2 cellular contexts compared by ENCODE assay signal in the genomic region with DNA sequence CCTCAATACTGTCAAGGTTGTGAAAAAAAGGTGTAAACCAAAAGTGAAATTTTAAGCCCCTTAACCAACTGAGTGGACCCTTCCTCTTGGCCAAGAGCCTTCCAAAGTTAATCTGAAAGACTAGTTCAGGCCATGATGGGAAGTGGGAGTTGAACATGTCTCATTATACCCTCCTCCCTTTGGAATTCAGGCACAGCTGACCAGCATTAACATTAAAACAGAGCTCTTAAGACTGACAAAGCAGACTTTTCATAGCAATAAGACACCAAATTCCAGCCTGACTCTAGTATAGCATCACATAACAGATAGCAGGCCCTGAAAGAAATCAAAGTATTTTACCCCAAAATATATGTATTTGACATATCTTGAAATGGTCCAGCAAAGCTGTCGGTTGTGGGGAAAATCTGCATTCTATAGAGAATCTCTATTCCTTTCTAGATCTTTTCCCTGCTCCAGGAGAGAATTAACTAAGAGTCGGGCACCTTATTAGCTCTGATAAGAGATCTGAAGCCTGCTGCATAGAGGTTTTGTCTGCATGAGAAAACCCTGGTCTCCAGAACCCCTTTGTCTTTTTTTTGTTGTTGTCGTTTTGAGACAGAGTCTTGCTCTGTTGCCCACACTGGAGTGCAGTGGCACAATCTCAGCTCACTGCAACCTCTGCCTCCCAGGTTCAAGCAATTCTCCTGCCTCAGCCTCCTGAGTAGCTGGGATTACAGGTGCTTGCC.
TF ChIP-seq lines count a peak whose summit lies in the region.

No MANE protein-coding gene starts in this region.

TF ChIP-seq in GM23338, 12 proteins besides CTCF, POLR2A, EP300 and RAD21:
- TF ChIP-seq, protein P1, sequence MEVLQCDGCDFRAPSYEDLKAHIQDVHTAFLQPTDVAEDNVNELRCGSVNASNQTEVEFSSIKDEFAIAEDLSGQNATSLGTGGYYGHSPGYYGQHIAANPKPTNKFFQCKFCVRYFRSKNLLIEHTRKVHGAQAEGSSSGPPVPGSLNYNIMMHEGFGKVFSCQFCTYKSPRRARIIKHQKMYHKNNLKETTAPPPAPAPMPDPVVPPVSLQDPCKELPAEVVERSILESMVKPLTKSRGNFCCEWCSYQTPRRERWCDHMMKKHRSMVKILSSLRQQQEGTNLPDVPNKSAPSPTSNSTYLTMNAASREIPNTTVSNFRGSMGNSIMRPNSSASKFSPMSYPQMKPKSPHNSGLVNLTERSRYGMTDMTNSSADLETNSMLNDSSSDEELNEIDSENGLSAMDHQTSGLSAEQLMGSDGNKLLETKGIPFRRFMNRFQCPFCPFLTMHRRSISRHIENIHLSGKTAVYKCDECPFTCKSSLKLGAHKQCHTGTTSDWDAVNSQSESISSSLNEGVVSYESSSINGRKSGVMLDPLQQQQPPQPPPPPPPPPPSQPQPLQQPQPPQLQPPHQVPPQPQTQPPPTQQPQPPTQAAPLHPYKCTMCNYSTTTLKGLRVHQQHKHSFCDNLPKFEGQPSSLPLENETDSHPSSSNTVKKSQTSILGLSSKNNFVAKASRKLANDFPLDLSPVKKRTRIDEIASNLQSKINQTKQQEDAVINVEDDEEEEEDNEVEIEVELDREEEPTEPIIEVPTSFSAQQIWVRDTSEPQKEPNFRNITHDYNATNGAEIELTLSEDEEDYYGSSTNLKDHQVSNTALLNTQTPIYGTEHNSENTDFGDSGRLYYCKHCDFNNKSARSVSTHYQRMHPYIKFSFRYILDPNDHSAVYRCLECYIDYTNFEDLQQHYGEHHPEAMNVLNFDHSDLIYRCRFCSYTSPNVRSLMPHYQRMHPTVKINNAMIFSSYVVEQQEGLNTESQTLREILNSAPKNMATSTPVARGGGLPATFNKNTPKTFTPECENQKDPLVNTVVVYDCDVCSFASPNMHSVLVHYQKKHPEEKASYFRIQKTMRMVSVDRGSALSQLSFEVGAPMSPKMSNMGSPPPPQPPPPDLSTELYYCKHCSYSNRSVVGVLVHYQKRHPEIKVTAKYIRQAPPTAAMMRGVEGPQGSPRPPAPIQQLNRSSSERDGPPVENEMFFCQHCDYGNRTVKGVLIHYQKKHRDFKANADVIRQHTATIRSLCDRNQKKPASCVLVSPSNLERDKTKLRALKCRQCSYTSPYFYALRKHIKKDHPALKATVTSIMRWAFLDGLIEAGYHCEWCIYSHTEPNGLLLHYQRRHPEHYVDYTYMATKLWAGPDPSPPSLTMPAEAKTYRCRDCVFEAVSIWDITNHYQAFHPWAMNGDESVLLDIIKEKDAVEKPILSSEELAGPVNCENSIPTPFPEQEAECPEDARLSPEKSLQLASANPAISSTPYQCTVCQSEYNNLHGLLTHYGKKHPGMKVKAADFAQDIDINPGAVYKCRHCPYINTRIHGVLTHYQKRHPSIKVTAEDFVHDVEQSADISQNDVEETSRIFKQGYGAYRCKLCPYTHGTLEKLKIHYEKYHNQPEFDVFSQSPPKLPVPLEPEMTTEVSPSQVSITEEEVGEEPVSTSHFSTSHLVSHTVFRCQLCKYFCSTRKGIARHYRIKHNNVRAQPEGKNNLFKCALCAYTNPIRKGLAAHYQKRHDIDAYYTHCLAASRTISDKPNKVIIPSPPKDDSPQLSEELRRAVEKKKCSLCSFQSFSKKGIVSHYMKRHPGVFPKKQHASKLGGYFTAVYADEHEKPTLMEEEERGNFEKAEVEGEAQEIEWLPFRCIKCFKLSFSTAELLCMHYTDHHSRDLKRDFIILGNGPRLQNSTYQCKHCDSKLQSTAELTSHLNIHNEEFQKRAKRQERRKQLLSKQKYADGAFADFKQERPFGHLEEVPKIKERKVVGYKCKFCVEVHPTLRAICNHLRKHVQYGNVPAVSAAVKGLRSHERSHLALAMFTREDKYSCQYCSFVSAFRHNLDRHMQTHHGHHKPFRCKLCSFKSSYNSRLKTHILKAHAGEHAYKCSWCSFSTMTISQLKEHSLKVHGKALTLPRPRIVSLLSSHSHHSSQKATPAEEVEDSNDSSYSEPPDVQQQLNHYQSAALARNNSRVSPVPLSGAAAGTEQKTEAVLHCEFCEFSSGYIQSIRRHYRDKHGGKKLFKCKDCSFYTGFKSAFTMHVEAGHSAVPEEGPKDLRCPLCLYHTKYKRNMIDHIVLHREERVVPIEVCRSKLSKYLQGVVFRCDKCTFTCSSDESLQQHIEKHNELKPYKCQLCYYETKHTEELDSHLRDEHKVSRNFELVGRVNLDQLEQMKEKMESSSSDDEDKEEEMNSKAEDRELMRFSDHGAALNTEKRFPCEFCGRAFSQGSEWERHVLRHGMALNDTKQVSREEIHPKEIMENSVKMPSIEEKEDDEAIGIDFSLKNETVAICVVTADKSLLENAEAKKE (CRISPR knock-in tag; IDR thresholded peaks at IDR 0.05) = peak; percentile 28
- TF ChIP-seq NANOG (IDR thresholded peaks at IDR 0.05; ENCODE audit: borderline replicate concordance) = peak; percentile 53; the same call in 1 of the 2 replicates

TF ChIP-seq in H1, 55 proteins besides CTCF, POLR2A, EP300 and RAD21:
- peak; percentile 80 for TF ChIP-seq TEAD4 (IDR thresholded peaks at IDR 0.05; ENCODE audit: low read depth, low read length)
